In the genomic region with DNA sequence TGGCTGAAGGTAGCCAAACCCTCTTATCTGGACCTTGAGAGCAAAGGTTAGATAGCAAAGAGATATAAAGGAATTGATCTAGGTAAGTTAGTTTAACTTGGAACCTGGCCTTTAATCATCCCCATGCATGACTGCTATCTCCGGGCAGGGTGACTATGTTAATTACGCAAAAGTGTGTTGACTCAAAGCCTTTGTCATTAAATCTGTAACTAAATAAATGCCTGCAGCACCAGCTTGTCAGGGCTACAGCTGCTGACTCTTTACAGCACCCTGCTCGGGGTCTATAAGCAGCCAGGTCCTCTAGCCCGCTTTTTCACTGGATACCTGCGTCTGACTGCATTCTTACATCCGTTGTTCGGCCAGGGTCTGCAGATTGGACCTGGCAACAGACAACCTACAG, we compare ENCODE assay signal across 24 cellular contexts.
"Had no signal": no experiment of that assay in that cellular context is flagged by ENCODE, and none has a peak within 500 bp of the region (broad histone marks: within the 10 kb centered on the region; RNA-seq: fewer than 3 reads in every experiment).

No MANE protein-coding gene starts in this region.

- H3K27me3 Mint-ChIP-seq: activated naive CD8-positive, alpha-beta T cell treated with anti-CD3 and anti-CD28 coated beads, Interleukin-2, amount 10 ng/mL, durations not matched to agents 7 days and 5 days had no signal

- H3K4me3 ChIP-seq: adrenal gland, K562, SJCRH30 had no signal

- DNase-seq: activated CD4-positive, alpha-beta T cell treated with anti-CD3 and anti-CD28 coated beads for 48 hours; activated CD4-positive, alpha-beta T cell treated with anti-CD3 and anti-CD28 coated beads, Interleukin-2, amount 50 U/mL, for 4 hours; activated CD8-positive, alpha-beta memory T cell treated with anti-CD3 and anti-CD28 coated beads, Interleukin-2, amount 50 U/mL, for 48 hours; activated CD8-positive, alpha-beta T cell treated with anti-CD3 and anti-CD28 coated beads, Interleukin-2, amount 10 ng/mL, durations not matched to agents 7 days and 5 days; activated naive CD4-positive, alpha-beta T cell treated with anti-CD3 and anti-CD28 coated beads, Interleukin-2, amount 50 U/mL, for 16 hours; activated naive CD8-positive, alpha-beta T cell treated with anti-CD3 and anti-CD28 coated beads, Interleukin-2, amount 10 ng/mL, durations not matched to agents 7 days and 5 days; activated T-cell treated with anti-CD3 and anti-CD28 coated beads, Interleukin-2, amount 50 U/mL, for 1 hour; adrenal gland; anterior cingulate cortex; caudate nucleus; Kasumi-1; NCI-H1092; NCI-H1417; NCI-H1930; NCI-H2171 treated with DMSO at 0.1 percent for 48 hours; NCI-H226; NCI-H526; NCI-H774; RPMI8226; SJCRH30; SK-N-SH; T-helper 1 cell had no signal

- H3K4me2 ChIP-seq: SK-N-SH had no signal

- H3K27ac Mint-ChIP-seq: activated CD8-positive, alpha-beta T cell treated with anti-CD3 and anti-CD28 coated beads, Interleukin-2, amount 10 ng/mL, durations not matched to agents 7 days and 5 days; activated naive CD8-positive, alpha-beta T cell treated with anti-CD3 and anti-CD28 coated beads, Interleukin-2, amount 10 ng/mL, durations not matched to agents 7 days and 5 days had no signal

- H3K4me1 ChIP-seq: adrenal gland, SJCRH30 had no signal

- H3K4me1 Mint-ChIP-seq: activated naive CD8-positive, alpha-beta T cell treated with anti-CD3 and anti-CD28 coated beads, Interleukin-2, amount 10 ng/mL, durations not matched to agents 7 days and 5 days had no signal

- H3K9me2 ChIP-seq: SK-N-SH had no signal

- H3K27me3 ChIP-seq: adrenal gland, SJCRH30 had no signal

- H3K27ac ChIP-seq: adrenal gland, SJCRH30, VCaP had no signal

- H3K4me3 Mint-ChIP-seq: activated CD8-positive, alpha-beta T cell treated with anti-CD3 and anti-CD28 coated beads, Interleukin-2, amount 10 ng/mL, durations not matched to agents 7 days and 5 days; activated naive CD8-positive, alpha-beta T cell treated with anti-CD3 and anti-CD28 coated beads, Interleukin-2, amount 10 ng/mL, durations not matched to agents 7 days and 5 days had no signal

- H3K9ac ChIP-seq: SK-N-SH had no signal
